ENCODE assay signal across 11 cellular contexts in genomic region chr22:42996646-42997365, GRCh38. TPM values are rescaled to one million over a fixed set of nuclear protein-coding genes. Genes with fewer than 3 reads are reported as not detected.
DNase-seq lines count a peak whose midpoint lies in the region; ATAC-seq and TF ChIP-seq lines count a peak whose summit lies in the region.
"Had no signal": no experiment of that assay in that cellular context is flagged by ENCODE, and none has a peak within 500 bp of the region (broad histone marks: within the 10 kb centered on the region; RNA-seq: fewer than 3 reads in every experiment).

No MANE protein-coding gene starts in this region.

- H3K4me1 ChIP-seq in RWPE2 (ENCODE audit: insufficient read depth, poor library complexity, severe bottlenecking) (peaks cover 58% of the 10 kb centered on the region), prostate gland (replicated peaks) (peaks cover 34% of the 10 kb centered on the region)

- DNase-seq in AG04450 (ENCODE audit: low read depth, low spot score) (no peak), RWPE2 (ENCODE audit: low spot score) (no peak), fibroblast of the aortic adventitia (ENCODE audit: low read depth) (peak; percentile 84), prostate gland (ENCODE audit: low spot score) (no peak), ureter (ENCODE audit: low spot score) (no peak), NCI-H2196 treated with DMSO at 0.1 percent for 48 hours (lab: John Stamatoyannopoulos, UW; ENCODE audit: unreplicated experiment) (no peak), HuH-7 (ENCODE audit: low spot score) (no peak)
- no peak for DNase-seq in activated CD4-positive, CD25-positive, alpha-beta regulatory T cell (lab: John Stamatoyannopoulos, UW)
- DNase-seq: activated CD4-positive, alpha-beta T cell treated with anti-CD3 and anti-CD28 coated beads, Interleukin-2, amount 10 ng/mL, durations not matched to agents 24 days and 14 days; AML-193; foreskin keratinocyte had no signal

- TF ChIP-seq POLR2A in prostate gland (IDR thresholded peaks at IDR 0.05), result no peak

- H3K9me3 ChIP-seq in AG04450 (ENCODE audit: control insufficient read depth, insufficient read depth, low read length), result peaks cover 7% of the 10 kb centered on the region; the same call in 1 of the 2 replicates
- no peaks in the 10 kb centered on the region for H3K9me3 ChIP-seq in RWPE2 (ENCODE audit: severe bottlenecking)
- H3K9me3 ChIP-seq in prostate gland, result no peaks in the 10 kb centered on the region

- no peak for ATAC-seq in RWPE2 (ENCODE audit: low read depth)
- ATAC-seq: foreskin keratinocyte had no signal

- H3K27me3 ChIP-seq in AG04450 (ENCODE audit: control insufficient read depth, insufficient read depth, low read length), result no peaks in the 10 kb centered on the region
- no peaks in the 10 kb centered on the region for H3K27me3 ChIP-seq in RWPE2 (ENCODE audit: insufficient read depth, poor library complexity, severe bottlenecking)
- H3K27me3 ChIP-seq in prostate gland (replicated peaks; ENCODE audit: insufficient read depth), result no peaks in the 10 kb centered on the region
- H3K27me3 ChIP-seq: foreskin keratinocyte had no signal

- TF ChIP-seq CTCF in AG04450 (IDR thresholded peaks at IDR 0.05; ENCODE audit: low read depth, low read length) (no peak), RWPE2 (IDR thresholded peaks at IDR 0.05; ENCODE audit: poor library complexity, severe bottlenecking) (no peak), fibroblast of the aortic adventitia (IDR thresholded peaks at IDR 0.05; ENCODE audit: insufficient read depth, low read length) (no peak), prostate gland (IDR thresholded peaks at IDR 0.05) (no peak)

- 46% methylated on average over 10 of the region's 10 CpGs for WGBS in prostate gland

- POLR2A ChIA-PET in AG04450 (lab: Yijun Ruan, JAX), result interaction anchor here (1.1 kb wide), 1 partner anchor 18 kb away, joined by 3 read pairs; the partner anchor contains the start of gene PACSIN2

- H3K36me3 ChIP-seq in RWPE2 (ENCODE audit: low read depth) (no peaks in the 10 kb centered on the region), prostate gland (no peaks in the 10 kb centered on the region)

- intact Hi-C loops in prostate gland (cut with DNase I), result no loop called here

- H3K4me3 ChIP-seq in AG04450 (ENCODE audit: low read depth, low read length) (no peak overlapping the region), RWPE2 (ENCODE audit: severe bottlenecking) (no peak overlapping the region), fibroblast of the aortic adventitia (ENCODE audit: low read depth, low read length) (no peak overlapping the region), prostate gland (no peak overlapping the region)

- CTCF ChIA-PET in AG04450 (lab: Charles Lee), result interaction anchor here (0.5 to 0.7 kb wide), 2 partner anchors 154 to 233 kb away, joined by 3 to 4 read pairs; partner anchors contain the start of gene TSPO

- H3K27ac ChIP-seq in AG04450 (ENCODE audit: low read depth, low read length), result peak overlapping the region; percentile 21
- peak overlapping the region; percentile 93 for H3K27ac ChIP-seq in RWPE2 (ENCODE audit: poor library complexity, severe bottlenecking)
- peak overlapping the region; percentile 96 to 97 for H3K27ac ChIP-seq in prostate gland
- H3K27ac ChIP-seq: foreskin keratinocyte had no signal

RNA-seq across cellular contexts. Expression of gene PACSIN2, which starts 18.1 kb away (rescaled TPM):
- polyA plus RNA-seq in AG04450 (2011; rRNA removed), result 59.6 and 60.2 TPM in 2 replicates
- polyA minus RNA-seq in AG04450 (2011; rRNA and poly(A)+ RNA removed), result 27.0 and 32.7 TPM in 2 replicates
- total RNA-seq in fibroblast of the aortic adventitia (ENCODE audit: low replicate concordance) (35.2 and 48.3 TPM in 2 replicates), prostate gland (10 to 100 TPM; 78.0 to 87.1 TPM), ureter (78.5 TPM)

Comparison
In these comparisons a context has a peak if more than half of its experiments do, and no peak if none do; other contexts are left out.
1. H3K27ac ChIP-seq: peak in every context shown above with its lines; median percentile 96 in prostate gland; 93 in RWPE2; 21 in AG04450.